13 cellular contexts compared by ENCODE assay signal in the genomic region with DNA sequence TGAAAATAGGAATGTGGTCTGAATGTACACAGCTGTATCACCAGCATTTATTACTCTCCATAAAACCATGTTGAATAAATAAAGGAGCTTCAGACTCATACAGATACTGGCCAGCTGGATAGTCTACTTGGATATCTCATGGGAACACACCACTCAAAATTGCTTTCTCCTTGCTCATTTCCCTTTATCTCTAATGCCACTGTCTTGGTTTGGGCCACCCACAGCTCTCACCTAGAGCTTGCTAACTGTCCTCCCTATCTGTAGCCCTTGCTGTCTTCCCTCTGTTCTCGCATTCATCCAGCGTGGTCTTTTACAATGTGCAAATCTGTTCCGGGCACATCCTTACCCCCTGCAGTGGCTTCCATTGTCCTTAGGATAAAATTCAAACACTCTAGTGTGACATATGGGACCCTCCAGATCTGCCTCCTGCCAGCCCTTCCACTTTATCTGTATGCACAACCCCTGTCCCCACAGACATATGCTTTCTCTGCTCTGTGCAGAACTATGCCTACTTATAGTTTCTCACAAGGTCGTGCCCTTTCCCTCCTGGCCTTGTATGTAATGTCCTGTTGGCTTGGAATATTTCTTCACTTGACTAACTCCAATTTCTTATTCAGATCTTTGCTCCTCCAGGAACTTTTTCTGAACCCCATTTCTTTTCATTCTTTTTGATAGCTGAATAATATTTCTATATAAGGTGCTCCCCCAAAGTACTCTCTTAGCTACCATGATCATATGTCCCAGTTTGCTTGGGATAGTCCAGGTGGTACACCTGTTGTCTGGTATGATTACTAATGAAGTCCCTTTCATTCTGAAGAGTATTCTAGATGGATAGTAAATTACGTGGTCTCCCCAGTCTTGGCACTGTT. TPM values are rescaled to one million over a fixed set of nuclear protein-coding genes. Genes with fewer than 3 reads are reported as not detected.
DNase-seq lines count a peak whose midpoint lies in the region; FAIRE-seq and TF ChIP-seq lines count a peak whose summit lies in the region.
"Had no signal": no experiment of that assay in that cellular context is flagged by ENCODE, and none has a peak within 500 bp of the region (broad histone marks: within the 10 kb centered on the region; RNA-seq: fewer than 3 reads in every experiment).

No MANE protein-coding gene starts in this region.

- H3K36me3 ChIP-seq in HUES48 (ENCODE audit: control insufficient read depth, insufficient read depth, low read length): peaks cover 62% of the 10 kb centered on the region
- H3K36me3 ChIP-seq in iPS-15b (ENCODE audit: control insufficient read depth, insufficient read depth, low read length): peaks cover 13% of the 10 kb centered on the region

- H3K4me3 Mint-ChIP-seq in Calu3 (ENCODE audit: low read depth, unreplicated experiment): no peak overlapping the region
- H3K4me3 Mint-ChIP-seq in type B pancreatic cell: no peak overlapping the region

- no peaks in the 10 kb centered on the region for H3K9me3 ChIP-seq in HUES48 (ENCODE audit: control insufficient read depth, insufficient read depth, low read length)
- H3K9me3 ChIP-seq in iPS-15b (ENCODE audit: control insufficient read depth, insufficient read depth, low read length): no peaks in the 10 kb centered on the region

- H3K36me3 Mint-ChIP-seq in Calu3 (ENCODE audit: insufficient read depth, unreplicated experiment): peaks cover 44% of the 10 kb centered on the region
- H3K36me3 Mint-ChIP-seq in type B pancreatic cell: peaks cover 7% of the 10 kb centered on the region

- no peaks in the 10 kb centered on the region for H3K9me3 Mint-ChIP-seq in Calu3 (ENCODE audit: low read depth, unreplicated experiment)
- H3K9me3 Mint-ChIP-seq in type B pancreatic cell: no peaks in the 10 kb centered on the region

- H3K4me1 Mint-ChIP-seq in Calu3 (ENCODE audit: low read depth, unreplicated experiment) (peaks cover under 1% of the 10 kb centered on the region), type B pancreatic cell (ENCODE audit: unreplicated experiment) (peaks cover 21% of the 10 kb centered on the region)

- FAIRE-seq in frontal cortex (lab: Jason Lieb, UNC): no peak

- intact Hi-C loops in Calu3 (cut with micrococcal nuclease; ENCODE audit: unreplicated experiment): no loop called here

- H3K27ac ChIP-seq in HUES48 (ENCODE audit: low read depth, low read length): peak overlapping the region; percentile 59

- no peaks in the 10 kb centered on the region for H3K27me3 Mint-ChIP-seq in Calu3 (ENCODE audit: unreplicated experiment)
- H3K27me3 Mint-ChIP-seq in type B pancreatic cell: no peaks in the 10 kb centered on the region

- no peaks in the 10 kb centered on the region for H3K27me3 ChIP-seq in HUES48 (ENCODE audit: control insufficient read depth, insufficient read depth, low read length)
- no peaks in the 10 kb centered on the region for H3K27me3 ChIP-seq in iPS-15b (ENCODE audit: control insufficient read depth, insufficient read depth, low read length)

- H3K27ac Mint-ChIP-seq in Calu3 (ENCODE audit: unreplicated experiment) (no peak overlapping the region), type B pancreatic cell (no peak overlapping the region)

- TF ChIP-seq CTCF in Calu3 (IDR thresholded peaks at IDR 0.05; ENCODE audit: unreplicated experiment) (no peak), type B pancreatic cell (conservative IDR thresholded peaks at IDR 0.05) (no peak)

- TSS peak; percentile 10 for BruUV-seq in Calu3 (replicated peaks; lab: Mats Ljungman, UMichigan)

- H3K4me1 ChIP-seq in HUES48 (ENCODE audit: control insufficient read depth, insufficient read depth, low read length) (peaks cover 29% of the 10 kb centered on the region), iPS-15b (ENCODE audit: control insufficient read depth, insufficient read depth, low read length) (peaks cover 8% of the 10 kb centered on the region)

- H3K4me3 ChIP-seq in HUES48 (ENCODE audit: low read depth, low read length): peak overlapping the region; percentile 99
- H3K4me3 ChIP-seq in iPS-15b (ENCODE audit: low read depth, low read length): peak overlapping the region; percentile 96

- no peak for DNase-seq in Calu3
- DNase-seq in SW480 (ENCODE audit: low spot score): peak; percentile 8
- DNase-seq in type B pancreatic cell (ENCODE audit: extremely low spot score, unreplicated experiment): no peak
- no peak for DNase-seq in frontal cortex (ENCODE audit: low spot score in 2 of 2)
- DNase-seq in SK-N-DZ (ENCODE audit: low spot score): no peak
- DNase-seq in pons (ENCODE audit: low spot score): no peak
- DNase-seq: caudate nucleus; left ventricle myocardium superior; stimulated activated CD4-positive, alpha-beta T cell treated with anti-CD3 and anti-CD28 coated beads, Interleukin-15, amount 100 ng/mL, for 24 hours had no signal

- CTCF ChIA-PET in Calu3 (lab: Charles Lee): interaction anchor here (1.1 kb wide), 1 partner anchor 28 kb away, joined by 4 read pairs; no protein-coding TSS in a partner anchor

- H3K9ac ChIP-seq in HUES48 (ENCODE audit: low read depth, low read length) (no peak overlapping the region), iPS-15b (ENCODE audit: low read depth, low read length) (no peak overlapping the region)

RNA-seq across cellular contexts. Expression of a gene that starts 2.9 kb away (rescaled TPM):
- total RNA-seq in Calu3 (2022): 26.0 and 27.2 TPM in 2 replicates
- 20.5 and 22.0 TPM in 2 replicates for total RNA-seq in type B pancreatic cell (ENCODE audit: low replicate concordance)
- total RNA-seq in frontal cortex: 42.8 TPM
- 14.7 and 24.0 TPM in 2 replicates for polyA plus RNA-seq in SK-N-DZ (2014; cell fraction: cytosol; rRNA removed)
- 12.8 and 19.0 TPM in 2 replicates for polyA plus RNA-seq in SK-N-DZ (2014; cell fraction: nucleus; rRNA removed)

RNA-seq across cellular contexts. Expression of a gene that starts 13.5 kb away (rescaled TPM):
- 0.80 and 1.1 TPM in 2 replicates for total RNA-seq in Calu3 (2022)
- not detected in 2 replicates for total RNA-seq in type B pancreatic cell (ENCODE audit: low replicate concordance)
- 2.0 TPM for total RNA-seq in frontal cortex
- polyA plus RNA-seq in SK-N-DZ (2014; cell fraction: cytosol; rRNA removed): not detected in 2 replicates
- not detected in 2 replicates for polyA plus RNA-seq in SK-N-DZ (2014; cell fraction: nucleus; rRNA removed)
- total RNA-seq: left ventricle myocardium superior, Right ventricle myocardium inferior, subcutaneous adipose tissue had no signal
